Comparison of ENCODE assay signal across 8 cellular contexts in the genomic region with DNA sequence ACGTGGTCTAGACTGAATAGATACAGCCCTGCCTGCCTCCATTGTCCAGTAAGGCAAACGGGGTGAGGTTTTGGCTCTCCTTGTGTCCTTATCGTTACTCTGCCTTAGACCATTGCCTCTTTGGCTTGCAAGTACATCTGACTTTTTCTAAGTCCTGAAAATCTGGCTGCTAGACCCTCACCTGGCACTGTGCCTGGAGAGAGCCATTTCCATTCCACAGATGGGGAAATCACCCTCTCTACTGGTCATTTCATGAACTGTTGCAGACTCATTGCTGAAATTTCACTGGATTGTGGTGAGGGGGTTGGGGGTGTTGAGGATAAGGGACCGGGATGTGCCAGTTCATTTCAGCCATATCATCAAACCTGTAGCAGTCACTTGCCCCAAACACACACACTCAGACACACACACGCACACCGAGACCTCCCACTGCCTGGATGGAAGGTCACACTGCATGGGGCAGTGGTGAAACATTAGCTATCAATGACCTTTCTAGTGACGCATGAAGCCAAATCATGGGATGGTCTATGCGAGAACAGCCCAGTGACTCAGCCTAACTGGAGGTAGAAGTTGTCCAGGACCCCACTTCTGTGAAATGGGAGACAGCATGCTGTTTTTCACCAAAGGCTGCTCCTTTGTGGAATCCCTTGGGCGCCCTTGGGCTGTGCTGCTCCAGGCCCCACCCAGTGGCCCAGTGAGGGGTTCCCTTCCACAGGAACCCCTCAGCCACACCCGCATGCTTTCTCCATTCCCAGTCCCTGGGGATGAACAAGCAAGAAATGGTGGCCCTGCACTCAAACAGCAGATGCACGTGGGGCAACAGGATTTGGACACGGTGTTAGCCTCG. TPM values are rescaled to one million over a fixed set of nuclear protein-coding genes. Genes with fewer than 3 reads are reported as not detected.
DNase-seq lines count a peak whose midpoint lies in the region; ATAC-seq and TF ChIP-seq lines count a peak whose summit lies in the region.

No MANE protein-coding gene starts in this region.

- WGBS in spleen, 5 donors, result 79 to 90% (median 83%) methylated on average over 12 to 13 of the region's 13 CpGs

- H3K27ac ChIP-seq in HEK293 (ENCODE audit: extremely low read depth, low read depth, low read length) (no peak overlapping the region), VCaP (no peak overlapping the region), spleen (no peak overlapping the region)

- ATAC-seq in GM21619 (IDR thresholded peaks at IDR 0.05; ENCODE audit: unreplicated experiment) (no peak), HG02852 (IDR thresholded peaks at IDR 0.05; ENCODE audit: unreplicated experiment) (no peak)

- H3K27me3 ChIP-seq in spleen (replicated peaks in 1 of 7), result peaks cover 0 to 15% (median 0%) of the 10 kb centered on the region in 7 donors

- CTCF ChIA-PET in HEK293 (lab: Yijun Ruan, JAX), result interaction anchor here (0.6 to 0.7 kb wide), 2 partner anchors 80 to 156 kb away, joined by 3 to 4 read pairs; no protein-coding TSS in a partner anchor

- DNase-seq in ACHN (peak; percentile 43), iris pigment epithelial cell (ENCODE audit: low read depth) (peak; percentile 59), spleen (no peak), OCI-M2 (lab: John Stamatoyannopoulos, UW; ENCODE audit: unreplicated experiment) (no peak)

- no peak for TF ChIP-seq POLR2A in spleen (IDR thresholded peaks at IDR 0.05)

- intact Hi-C loops in spleen (cut with DNase I; ENCODE audit: low total_unique reads), result no loop called here

- H3K4me1 ChIP-seq in HEK293 (ENCODE audit: control insufficient read depth, insufficient read depth, low read length), result no peaks in the 10 kb centered on the region
- peaks cover 0 to 8% (median 5%) of the 10 kb centered on the region in 6 donors for H3K4me1 ChIP-seq in spleen

- POLR2A ChIA-PET in HEK293 (lab: Yijun Ruan, JAX), result no interaction called here

- H3K9me3 ChIP-seq in HEK293 (ENCODE audit: control insufficient read depth, insufficient read depth, low read depth, low read length), result no peaks in the 10 kb centered on the region
- no peaks in the 10 kb centered on the region for H3K9me3 ChIP-seq in spleen

- H3K4me3 ChIP-seq in HEK293 (ENCODE audit: low read depth, low read length), result no peak overlapping the region
- H3K4me3 ChIP-seq in spleen, result no peak overlapping the region

- peak; percentile 79 for TF ChIP-seq CTCF in HEK293 (tag by site-specific recombination; IDR thresholded peaks at IDR 0.05)
- peak; percentile 57 for TF ChIP-seq CTCF in VCaP (conservative IDR thresholded peaks at IDR 0.05)
- TF ChIP-seq CTCF in spleen (IDR thresholded peaks at IDR 0.05 in 8 of 11, conservative IDR thresholded peaks at IDR 0.05 in 3 of 11), result no peak

- in situ Hi-C loops in ACHN (cut with HindIII; ENCODE audit: low pct_ligation_motif_present, low pct_unique_long_range_greater_than_20kb, low sequenced_read_pairs), result no loop called here

- H3K36me3 ChIP-seq in HEK293 (ENCODE audit: control insufficient read depth in 2 of 2, insufficient read depth in 1 of 2, low read length in 2 of 2) (no peaks in the 10 kb centered on the region), spleen (no peaks in the 10 kb centered on the region)

TF ChIP-seq in HEK293, 187 proteins besides CTCF, POLR2A, EP300 and RAD21:
- no peak for TF ChIP-seq BCL11B (tag by site-specific recombination; IDR thresholded peaks at IDR 0.05; ENCODE audit: low read depth)
- TF ChIP-seq, protein P1, sequence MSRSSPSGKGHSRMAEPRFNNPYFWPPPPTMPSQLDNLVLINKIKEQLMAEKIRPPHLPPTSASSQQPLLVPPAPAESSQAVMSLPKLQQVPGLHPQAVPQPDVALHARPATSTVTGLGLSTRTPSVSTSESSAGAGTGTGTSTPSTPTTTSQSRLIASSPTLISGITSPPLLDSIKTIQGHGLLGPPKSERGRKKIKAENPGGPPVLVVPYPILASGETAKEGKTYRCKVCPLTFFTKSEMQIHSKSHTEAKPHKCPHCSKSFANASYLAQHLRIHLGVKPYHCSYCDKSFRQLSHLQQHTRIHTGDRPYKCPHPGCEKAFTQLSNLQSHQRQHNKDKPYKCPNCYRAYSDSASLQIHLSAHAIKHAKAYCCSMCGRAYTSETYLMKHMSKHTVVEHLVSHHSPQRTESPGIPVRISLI (tag by site-specific recombination; IDR thresholded peaks at IDR 0.05), result no peak
- TF ChIP-seq, protein P2, sequence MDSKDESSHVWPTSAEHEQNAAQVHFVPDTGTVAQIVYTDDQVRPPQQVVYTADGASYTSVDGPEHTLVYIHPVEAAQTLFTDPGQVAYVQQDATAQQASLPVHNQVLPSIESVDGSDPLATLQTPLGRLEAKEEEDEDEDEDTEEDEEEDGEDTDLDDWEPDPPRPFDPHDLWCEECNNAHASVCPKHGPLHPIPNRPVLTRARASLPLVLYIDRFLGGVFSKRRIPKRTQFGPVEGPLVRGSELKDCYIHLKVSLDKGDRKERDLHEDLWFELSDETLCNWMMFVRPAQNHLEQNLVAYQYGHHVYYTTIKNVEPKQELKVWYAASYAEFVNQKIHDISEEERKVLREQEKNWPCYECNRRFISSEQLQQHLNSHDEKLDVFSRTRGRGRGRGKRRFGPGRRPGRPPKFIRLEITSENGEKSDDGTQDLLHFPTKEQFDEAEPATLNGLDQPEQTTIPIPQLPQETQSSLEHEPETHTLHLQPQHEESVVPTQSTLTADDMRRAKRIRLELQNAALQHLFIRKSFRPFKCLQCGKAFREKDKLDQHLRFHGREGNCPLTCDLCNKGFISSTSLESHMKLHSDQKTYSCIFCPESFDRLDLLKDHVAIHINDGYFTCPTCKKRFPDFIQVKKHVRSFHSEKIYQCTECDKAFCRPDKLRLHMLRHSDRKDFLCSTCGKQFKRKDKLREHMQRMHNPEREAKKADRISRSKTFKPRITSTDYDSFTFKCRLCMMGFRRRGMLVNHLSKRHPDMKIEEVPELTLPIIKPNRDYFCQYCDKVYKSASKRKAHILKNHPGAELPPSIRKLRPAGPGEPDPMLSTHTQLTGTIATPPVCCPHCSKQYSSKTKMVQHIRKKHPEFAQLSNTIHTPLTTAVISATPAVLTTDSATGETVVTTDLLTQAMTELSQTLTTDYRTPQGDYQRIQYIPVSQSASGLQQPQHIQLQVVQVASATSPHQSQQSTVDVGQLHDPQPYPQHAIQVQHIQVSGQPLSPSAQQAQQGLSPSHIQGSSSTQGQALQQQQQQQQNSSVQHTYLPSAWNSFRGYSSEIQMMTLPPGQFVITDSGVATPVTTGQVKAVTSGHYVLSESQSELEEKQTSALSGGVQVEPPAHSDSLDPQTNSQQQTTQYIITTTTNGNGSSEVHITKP (tag by site-specific recombination; IDR thresholded peaks at IDR 0.05), result 0 out of 2 replicates have a peak, but pooled peaks have one; percentile 29
- peak; percentile 47 for TF ChIP-seq ZNF654 (tag by site-specific recombination; IDR thresholded peaks at IDR 0.05; ENCODE audit: low read depth)
- TF ChIP-seq, protein P3, sequence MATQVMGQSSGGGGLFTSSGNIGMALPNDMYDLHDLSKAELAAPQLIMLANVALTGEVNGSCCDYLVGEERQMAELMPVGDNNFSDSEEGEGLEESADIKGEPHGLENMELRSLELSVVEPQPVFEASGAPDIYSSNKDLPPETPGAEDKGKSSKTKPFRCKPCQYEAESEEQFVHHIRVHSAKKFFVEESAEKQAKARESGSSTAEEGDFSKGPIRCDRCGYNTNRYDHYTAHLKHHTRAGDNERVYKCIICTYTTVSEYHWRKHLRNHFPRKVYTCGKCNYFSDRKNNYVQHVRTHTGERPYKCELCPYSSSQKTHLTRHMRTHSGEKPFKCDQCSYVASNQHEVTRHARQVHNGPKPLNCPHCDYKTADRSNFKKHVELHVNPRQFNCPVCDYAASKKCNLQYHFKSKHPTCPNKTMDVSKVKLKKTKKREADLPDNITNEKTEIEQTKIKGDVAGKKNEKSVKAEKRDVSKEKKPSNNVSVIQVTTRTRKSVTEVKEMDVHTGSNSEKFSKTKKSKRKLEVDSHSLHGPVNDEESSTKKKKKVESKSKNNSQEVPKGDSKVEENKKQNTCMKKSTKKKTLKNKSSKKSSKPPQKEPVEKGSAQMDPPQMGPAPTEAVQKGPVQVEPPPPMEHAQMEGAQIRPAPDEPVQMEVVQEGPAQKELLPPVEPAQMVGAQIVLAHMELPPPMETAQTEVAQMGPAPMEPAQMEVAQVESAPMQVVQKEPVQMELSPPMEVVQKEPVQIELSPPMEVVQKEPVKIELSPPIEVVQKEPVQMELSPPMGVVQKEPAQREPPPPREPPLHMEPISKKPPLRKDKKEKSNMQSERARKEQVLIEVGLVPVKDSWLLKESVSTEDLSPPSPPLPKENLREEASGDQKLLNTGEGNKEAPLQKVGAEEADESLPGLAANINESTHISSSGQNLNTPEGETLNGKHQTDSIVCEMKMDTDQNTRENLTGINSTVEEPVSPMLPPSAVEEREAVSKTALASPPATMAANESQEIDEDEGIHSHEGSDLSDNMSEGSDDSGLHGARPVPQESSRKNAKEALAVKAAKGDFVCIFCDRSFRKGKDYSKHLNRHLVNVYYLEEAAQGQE (tag by site-specific recombination; IDR thresholded peaks at IDR 0.05), result no peak
- TF ChIP-seq ZIC2 (tag by site-specific recombination; IDR thresholded peaks at IDR 0.05), result peak; percentile 46

RNA-seq across cellular contexts. Expression of a gene that starts 34.9 kb away (rescaled TPM):
- total RNA-seq in spleen, result 1 to 10 TPM in 5 of 7 donors, under 1 TPM in 2; 0.43 to 2.6 (median 1.2) TPM
- under 1 TPM; 0.33 to 0.52 (median 0.35) TPM for polyA plus RNA-seq in spleen

RNA-seq across cellular contexts. Expression of a gene that starts 57.4 kb away (rescaled TPM):
- total RNA-seq in spleen, result 10 to 100 TPM in 1 of 7 donors, 1 to 10 TPM in 6; 7.3 to 10.7 (median 9.0) TPM
- polyA plus RNA-seq in spleen, result 1 to 10 TPM; 3.6 to 4.8 (median 4.0) TPM

Comparison
In these comparisons a context has a peak if more than half of its experiments do, and no peak if none do; other contexts are left out.
1. DNase-seq: peak in ACHN (single experiment) and iris pigment epithelial cell (single experiment); none in spleen (single experiment) and OCI-M2 (single experiment).
2. CTCF ChIP-seq: peak in HEK293 (single experiment) and VCaP (single experiment); none in spleen (0 of 11).